ENCODE assay signal across 10 cellular contexts in genomic region chr1:59752556-59753412, GRCh38.
A peak's percentile ranks its signal among the peaks of the same experiment; 100 is the strongest.
DNase-seq lines count a peak whose midpoint lies in the region; ATAC-seq and TF ChIP-seq lines count a peak whose summit lies in the region.
"Had no signal": no experiment of that assay in that cellular context is flagged by ENCODE, and none has a peak within 500 bp of the region (broad histone marks: within the 10 kb centered on the region; RNA-seq: fewer than 3 reads in every experiment).

No MANE protein-coding gene starts in this region.

- DNase-seq in breast epithelium (ENCODE audit: low spot score in 2 of 2) (no peak), suprapubic skin (ENCODE audit: low spot score in 2 of 2) (no peak), left lung (no peak), upper lobe of right lung (no peak)
- DNase-seq in stimulated activated CD8-positive, alpha-beta memory T cell treated with anti-CD3 and anti-CD28 coated beads, Interleukin-4, amount 100 ng/mL, for 48 hours: no peak
- DNase-seq: activated naive CD4-positive, alpha-beta T cell treated with anti-CD3 and anti-CD28 coated beads for 36 hours; effector memory CD8-positive, alpha-beta T cell; H7 had no signal

- H3K27me3 ChIP-seq in breast epithelium (no peaks in the 10 kb centered on the region), suprapubic skin (no peaks in the 10 kb centered on the region), left lung (no peaks in the 10 kb centered on the region), upper lobe of right lung (no peaks in the 10 kb centered on the region)

- H3K9me3 ChIP-seq in breast epithelium: no peaks in the 10 kb centered on the region
- H3K9me3 ChIP-seq in suprapubic skin: no peaks in the 10 kb centered on the region
- no peaks in the 10 kb centered on the region for H3K9me3 ChIP-seq in left lung
- H3K9me3 ChIP-seq in upper lobe of right lung: no peaks in the 10 kb centered on the region

- no peak for TF ChIP-seq POLR2A in breast epithelium (IDR thresholded peaks at IDR 0.05)
- no peak for TF ChIP-seq POLR2A in suprapubic skin (IDR thresholded peaks at IDR 0.05)

- H3K4me3 ChIP-seq in breast epithelium (no peak overlapping the region), suprapubic skin (no peak overlapping the region), left lung (no peak overlapping the region), upper lobe of right lung (no peak overlapping the region)

- H3K36me3 ChIP-seq in breast epithelium (no peaks in the 10 kb centered on the region), suprapubic skin (no peaks in the 10 kb centered on the region), left lung (no peaks in the 10 kb centered on the region), upper lobe of right lung (no peaks in the 10 kb centered on the region)

- TF ChIP-seq CTCF in breast epithelium (IDR thresholded peaks at IDR 0.05) (no peak), suprapubic skin (IDR thresholded peaks at IDR 0.05) (no peak), left lung (IDR thresholded peaks at IDR 0.05) (no peak), upper lobe of right lung (IDR thresholded peaks at IDR 0.05) (no peak)

- peaks cover 0 to 5% of the 10 kb centered on the region in 2 donors for H3K4me1 ChIP-seq in breast epithelium
- peaks cover 46% of the 10 kb centered on the region for H3K4me1 ChIP-seq in suprapubic skin
- peaks cover 5 to 15% of the 10 kb centered on the region in 2 donors for H3K4me1 ChIP-seq in left lung
- H3K4me1 ChIP-seq in upper lobe of right lung: peaks cover 8% of the 10 kb centered on the region

- 48% methylated on average over 5 of the region's 5 CpGs for WGBS in suprapubic skin

- intact Hi-C loops in breast epithelium (cut with DNase I; ENCODE audit: low total_unique reads) (no loop called here), left lung (cut with DNase I) (no loop called here), upper lobe of right lung (cut with DNase I) (no loop called here)

- ATAC-seq in GM19397 (IDR thresholded peaks at IDR 0.05; ENCODE audit: unreplicated experiment) (peak; percentile 63), HG02885 (IDR thresholded peaks at IDR 0.05; ENCODE audit: poor library complexity, unreplicated experiment) (peak; percentile 80), left lung (no peak), upper lobe of right lung (no peak)
- ATAC-seq: effector memory CD8-positive, alpha-beta T cell had no signal

- no peak for TF ChIP-seq EP300 in suprapubic skin (IDR thresholded peaks at IDR 0.05)

- H3K27ac ChIP-seq in breast epithelium (peak overlapping the region; percentile 63 to 82), suprapubic skin (peak overlapping the region; percentile 38), left lung (peak overlapping the region in 1 of 2 donors; percentile 71), upper lobe of right lung (no peak overlapping the region)

Comparison
In these comparisons a context has a peak if more than half of its experiments do, and no peak if none do; other contexts are left out.
1. ATAC-seq: peak in GM19397 (single experiment) and HG02885 (single experiment); none in left lung (single experiment) and upper lobe of right lung (single experiment).